Comparison of ENCODE assay signal across 1 cellular context in genomic region chr5:78361226-78361993, GRCh38.
TF ChIP-seq lines count a peak whose summit lies in the region.

No MANE protein-coding gene starts in this region.

TF ChIP-seq in GM12878, 131 proteins besides CTCF, POLR2A, EP300 and RAD21 (continued from another document):
- TF ChIP-seq, protein P1, sequence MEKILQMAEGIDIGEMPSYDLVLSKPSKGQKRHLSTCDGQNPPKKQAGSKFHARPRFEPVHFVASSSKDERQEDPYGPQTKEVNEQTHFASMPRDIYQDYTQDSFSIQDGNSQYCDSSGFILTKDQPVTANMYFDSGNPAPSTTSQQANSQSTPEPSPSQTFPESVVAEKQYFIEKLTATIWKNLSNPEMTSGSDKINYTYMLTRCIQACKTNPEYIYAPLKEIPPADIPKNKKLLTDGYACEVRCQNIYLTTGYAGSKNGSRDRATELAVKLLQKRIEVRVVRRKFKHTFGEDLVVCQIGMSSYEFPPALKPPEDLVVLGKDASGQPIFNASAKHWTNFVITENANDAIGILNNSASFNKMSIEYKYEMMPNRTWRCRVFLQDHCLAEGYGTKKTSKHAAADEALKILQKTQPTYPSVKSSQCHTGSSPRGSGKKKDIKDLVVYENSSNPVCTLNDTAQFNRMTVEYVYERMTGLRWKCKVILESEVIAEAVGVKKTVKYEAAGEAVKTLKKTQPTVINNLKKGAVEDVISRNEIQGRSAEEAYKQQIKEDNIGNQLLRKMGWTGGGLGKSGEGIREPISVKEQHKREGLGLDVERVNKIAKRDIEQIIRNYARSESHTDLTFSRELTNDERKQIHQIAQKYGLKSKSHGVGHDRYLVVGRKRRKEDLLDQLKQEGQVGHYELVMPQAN (conservative IDR thresholded peaks at IDR 0.05): peak; percentile 64
